In genomic region chr7:98221611-98222532, GRCh38 we compare ENCODE assay signal across 18 cellular contexts. TPM values are rescaled to one million over a fixed set of nuclear protein-coding genes. Genes with fewer than 3 reads are reported as not detected.
DNase-seq lines count a peak whose midpoint lies in the region; ATAC-seq, FAIRE-seq and TF ChIP-seq lines count a peak whose summit lies in the region.
"Had no signal": no experiment of that assay in that cellular context is flagged by ENCODE, and none has a peak within 500 bp of the region (broad histone marks: within the 10 kb centered on the region; RNA-seq: fewer than 3 reads in every experiment).

No MANE protein-coding gene starts in this region.

- H2AFZ ChIP-seq in hepatocyte = no peak overlapping the region

- intact Hi-C loops in pancreas (cut with DNase I) = no loop called here

- H3K4me1 ChIP-seq in hepatocyte (ENCODE audit: insufficient read depth) = no peaks in the 10 kb centered on the region
- H3K4me1 ChIP-seq in pancreas = peaks cover 5 to 17% (median 6%) of the 10 kb centered on the region in 3 donors
- H3K4me1 ChIP-seq: HAP-1 had no signal

- H3K4me3 ChIP-seq in H7 (ENCODE audit: insufficient read depth, low read depth, low read length) (no peak overlapping the region), hepatocyte (no peak overlapping the region), pancreas (no peak overlapping the region)
- H3K4me3 ChIP-seq: HAP-1 had no signal

- no peak for ATAC-seq in pancreas
- no peak for ATAC-seq in GM21526 (IDR thresholded peaks at IDR 0.05; ENCODE audit: low FRiP score, unreplicated experiment)

- 97% methylated on average over 34 of the region's 34 CpGs for whole genome bisulfite sequencing in hepatocyte (ENCODE audit: low lambda C conversion rate, missing lambda C conversion rate)
- 95 to 97% methylated on average over 34 of the region's 34 CpGs for WGBS in pancreas, 2 donors

- H3K36me3 ChIP-seq in H7 (replicated peaks; ENCODE audit: control insufficient read depth, insufficient read depth, low read length) = no peaks in the 10 kb centered on the region
- H3K36me3 ChIP-seq in hepatocyte (replicated peaks; ENCODE audit: insufficient read depth, low read depth) = no peaks in the 10 kb centered on the region
- no peaks in the 10 kb centered on the region for H3K36me3 ChIP-seq in pancreas
- H3K36me3 ChIP-seq: HAP-1 had no signal

- H3K9me3 ChIP-seq in hepatocyte (ENCODE audit: low read depth) (no peaks in the 10 kb centered on the region), pancreas (no peaks in the 10 kb centered on the region)
- H3K9me3 ChIP-seq: HAP-1 had no signal

- H3K27me3 ChIP-seq in H7 (ENCODE audit: control insufficient read depth, insufficient read depth, low read length) (no peaks in the 10 kb centered on the region), hepatocyte (no peaks in the 10 kb centered on the region), pancreas (no peaks in the 10 kb centered on the region)

- H3K4me2 ChIP-seq in hepatocyte = no peak overlapping the region

- H4K20me1 ChIP-seq in hepatocyte (ENCODE audit: insufficient read depth, poor library complexity, severe bottlenecking) = no peaks in the 10 kb centered on the region

- H3K79me2 ChIP-seq in hepatocyte = no peaks in the 10 kb centered on the region

- DNase-seq in D341Med (ENCODE audit: low spot score) = peak; percentile 25
- peak; percentile 64 for DNase-seq in H7
- peak; percentile 3 for DNase-seq in hepatocyte (ENCODE audit: low spot score)
- peak in 4 of 6 donors; percentile 13 to 72 (median 42) for DNase-seq in pancreas
- DNase-seq in NCI-H446 (lab: John Stamatoyannopoulos, UW) = no peak
- no peak for DNase-seq in activated CD8-positive, alpha-beta memory T cell treated with anti-CD3 and anti-CD28 coated beads for 24 hours
- DNase-seq: CD4-positive, alpha-beta T cell; DMS53; IMR-90; Karpas-422; MM.1S; NCI-H1092 treated with DMSO at 0.1 percent for 48 hours; NCI-H1694 treated with DMSO at 0.1 percent for 48 hours; NCI-H2107; NCI-H345; NCI-H526 treated with DMSO at 0.1 percent for 48 hours had no signal

- no peak overlapping the region for H3K27ac ChIP-seq in hepatocyte
- H3K27ac ChIP-seq in pancreas = no peak overlapping the region

- no peak for TF ChIP-seq CTCF in hepatocyte (IDR thresholded peaks at IDR 0.05; ENCODE audit: poor library complexity)
- TF ChIP-seq CTCF in pancreas (IDR thresholded peaks at IDR 0.05) = no peak

- H3K9me2 ChIP-seq in hepatocyte (replicated peaks; ENCODE audit: insufficient read depth) = no peaks in the 10 kb centered on the region

- FAIRE-seq in pancreas (lab: Jason Lieb, UNC) = no peak

RNA-seq across cellular contexts. Expression of gene BHLHA15, which starts 10.6 kb away (rescaled TPM):
- total RNA-seq in H7 (2014; rRNA removed; shearing (Covaris generic)) = 0.90 and 2.8 TPM in 2 replicates
- total RNA-seq in hepatocyte (0.92 and 2.3 TPM in 2 replicates), pancreas (100 to 1,000 TPM in 4 of 6 donors, 10 to 100 TPM in 2; 70.9 to 405 (median 172) TPM)
- polyA plus RNA-seq in hepatocyte (0.39 TPM in 1 of 2 replicates, not detected in the other), pancreas (10 to 100 TPM; 32.5 to 98.0 TPM)
- total RNA-seq: CD4-positive, alpha-beta T cell; IMR-90 had no signal
- polyA plus RNA-seq: IMR-90 had no signal

RNA-seq across cellular contexts. Expression of gene TECPR1, which starts 30.2 kb away (rescaled TPM):
- total RNA-seq in H7 (2014; rRNA removed; shearing (Covaris generic)) = 12.7 and 13.7 TPM in 2 replicates
- total RNA-seq in hepatocyte = 6.0 and 10.7 TPM in 2 replicates
- polyA plus RNA-seq in hepatocyte = 9.8 and 11.3 TPM in 2 replicates
- total RNA-seq in pancreas = 10 to 100 TPM; 12.5 to 26.3 (median 20.0) TPM
- 10 to 100 TPM; 16.2 to 36.3 TPM for polyA plus RNA-seq in pancreas

RNA-seq across cellular contexts. Expression of gene BRI3, which starts 59.6 kb away (rescaled TPM):
- total RNA-seq in H7 (2014; rRNA removed; shearing (Covaris generic)) = 32.8 and 41.7 TPM in 2 replicates
- total RNA-seq in hepatocyte (71.5 and 84.0 TPM in 2 replicates), pancreas (100 to 1,000 TPM in 5 of 6 donors, 10 to 100 TPM in 1; 88.0 to 122 (median 118) TPM)
- polyA plus RNA-seq in hepatocyte (101 and 104 TPM in 2 replicates), pancreas (100 to 1,000 TPM; 106 to 107 TPM)

Comparison
In these comparisons a context has a peak if more than half of its experiments do, and no peak if none do; other contexts are left out.
1. DNase-seq: peak in D341Med (single experiment), H7 (single experiment), hepatocyte (single experiment) and pancreas (4 of 6); none in NCI-H446 (0 of 2) and activated CD8-positive, alpha-beta memory T cell treated with anti-CD3 and anti-CD28 coated beads for 24 hours (single experiment).
2. RNA of gene BHLHA15, which starts 10.6 kb away (total RNA-seq): 70.9 to 405 TPM in pancreas; 0.92 to 2.3 TPM in hepatocyte and 0.90 to 2.8 TPM in H7; every median in the first group is over 10 times any median in the second.